In the genomic region with DNA sequence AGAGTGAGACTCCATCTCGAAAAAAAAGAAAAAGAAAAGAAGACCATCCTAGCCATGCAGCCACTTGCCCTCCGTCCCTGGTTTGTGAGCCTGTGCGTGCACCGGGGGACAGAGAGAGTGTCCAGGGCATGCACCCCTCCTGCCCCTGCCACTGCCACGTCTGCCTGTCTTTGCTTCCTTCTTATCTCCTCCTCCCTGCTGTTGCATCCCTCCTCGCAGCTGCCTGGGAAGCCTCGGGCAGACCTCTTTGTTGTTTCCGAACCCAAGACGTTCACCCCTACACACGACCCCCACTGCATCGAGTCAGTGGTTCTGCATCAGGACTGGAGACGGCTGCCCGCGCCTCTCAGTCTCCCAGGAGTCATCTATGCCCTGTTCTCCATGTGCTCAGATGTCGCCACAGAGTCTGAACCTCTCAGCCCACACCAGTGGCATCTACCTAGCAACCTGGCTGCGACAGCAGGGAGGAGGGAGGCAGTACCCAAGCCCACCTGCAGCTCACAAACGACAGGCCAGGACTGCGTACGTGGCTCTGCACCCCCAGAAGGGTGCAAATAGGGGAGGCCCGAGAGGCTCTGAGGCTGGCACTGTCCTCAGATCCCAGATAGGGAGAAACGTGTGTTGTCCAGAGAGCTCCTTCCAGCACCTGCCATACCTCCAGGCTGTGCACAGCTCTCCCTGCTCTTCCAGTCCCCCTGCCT, we compare ENCODE assay signal across 20 cellular contexts. TPM values are rescaled to one million over a fixed set of nuclear protein-coding genes. Genes with fewer than 3 reads are reported as not detected.
A peak's percentile ranks its signal among the peaks of the same experiment; 100 is the strongest.
DNase-seq lines count a peak whose midpoint lies in the region; ATAC-seq, FAIRE-seq and TF ChIP-seq lines count a peak whose summit lies in the region.
"Had no signal": no experiment of that assay in that cellular context is flagged by ENCODE, and none has a peak within 500 bp of the region (broad histone marks: within the 10 kb centered on the region; RNA-seq: fewer than 3 reads in every experiment).

No MANE protein-coding gene starts in this region.

- H3K9me3 ChIP-seq in GM23248 (ENCODE audit: low read depth) (no peaks in the 10 kb centered on the region), K562 (replicated peaks; ENCODE audit: control insufficient read depth, insufficient read depth, low read depth, low read length) (no peaks in the 10 kb centered on the region), mesenchymal stem cell (ENCODE audit: control insufficient read depth, low read length) (no peaks in the 10 kb centered on the region), stomach smooth muscle (ENCODE audit: control insufficient read depth in 2 of 2, low read length in 2 of 2) (no peaks in the 10 kb centered on the region)
- H3K9me3 ChIP-seq: lower lobe of right lung had no signal

- TF ChIP-seq CTCF in K562 (IDR thresholded peaks at IDR 0.05 in 2 of 3, conservative IDR thresholded peaks at IDR 0.05 in 1 of 3; ENCODE audit: insufficient read depth in 2 of 3, low read depth in 1 of 3, low read length in 3 of 3) (no peak), foreskin keratinocyte (conservative IDR thresholded peaks at IDR 0.05) (no peak)

- H3K4ac ChIP-seq in mesenchymal stem cell (ENCODE audit: low read depth in 1 of 2, low read length in 2 of 2): no peak overlapping the region

- peaks cover 8% of the 10 kb centered on the region for H3K79me1 ChIP-seq in mesenchymal stem cell (replicated peaks; ENCODE audit: low read length, poor library complexity, severe bottlenecking)

- H3K9ac ChIP-seq in GM23248: no peak overlapping the region
- H3K9ac ChIP-seq in K562 (ENCODE audit: insufficient read depth in 1 of 2, low read depth in 2 of 2, low read length in 2 of 2): no peak overlapping the region
- peak overlapping the region; percentile 95 for H3K9ac ChIP-seq in mesenchymal stem cell (ENCODE audit: low read length)
- no peak overlapping the region for H3K9ac ChIP-seq in stomach smooth muscle (ENCODE audit: low read length in 2 of 2)

- CTCF ChIA-PET in K562 (lab: Yijun Ruan, JAX; ENCODE audit: low intra/inter-chr PET ratio): no interaction called here

- H2AK5ac ChIP-seq in mesenchymal stem cell (ENCODE audit: low read length, severe bottlenecking): peak overlapping the region; percentile 19

- H3F3A ChIP-seq in GM23248 (ENCODE audit: insufficient read depth): peaks cover 43% of the 10 kb centered on the region

- H3K4me1 ChIP-seq in GM23248 (ENCODE audit: insufficient read depth): peaks cover 56% of the 10 kb centered on the region
- peaks cover 0 to 18% of the 10 kb centered on the region in 2 experiments; a peak in 2 of 5 replicates for H3K4me1 ChIP-seq in K562 (replicated peaks in 1 of 2; ENCODE audit: control insufficient read depth in 2 of 2, insufficient read depth in 2 of 2, low read length in 2 of 2)
- peaks cover 55% of the 10 kb centered on the region for H3K4me1 ChIP-seq in mesenchymal stem cell (ENCODE audit: control insufficient read depth, insufficient read depth, low read depth, low read length)
- peaks cover 81% of the 10 kb centered on the region for H3K4me1 ChIP-seq in stomach smooth muscle (ENCODE audit: control insufficient read depth, insufficient read depth, low read length)
- H3K4me1 ChIP-seq in foreskin keratinocyte: no peaks in the 10 kb centered on the region

- no peak for FAIRE-seq in K562 (lab: Jason Lieb, UNC)
- FAIRE-seq: small intestine had no signal

- no peaks in the 10 kb centered on the region for H3K9me1 ChIP-seq in K562 (ENCODE audit: control insufficient read depth, insufficient read depth, low read length)

- H3K27me3 ChIP-seq in GM23248 (replicated peaks; ENCODE audit: insufficient read depth) (no peaks in the 10 kb centered on the region), K562 (ENCODE audit: control insufficient read depth in 2 of 2, insufficient read depth in 2 of 2, low read length in 2 of 2) (peaks cover 57 to 83% of the 10 kb centered on the region in 2 experiments), mesenchymal stem cell (ENCODE audit: control insufficient read depth in 1 of 2, insufficient read depth in 1 of 2, low read length in 2 of 2) (no peaks in the 10 kb centered on the region), stomach smooth muscle (ENCODE audit: control insufficient read depth in 1 of 2, insufficient read depth in 2 of 2, low read length in 2 of 2) (no peaks in the 10 kb centered on the region), foreskin keratinocyte (peaks cover 5% of the 10 kb centered on the region)

- peak overlapping the region; percentile 45 for H4K8ac ChIP-seq in mesenchymal stem cell (ENCODE audit: low read length)

- H2AFZ ChIP-seq in GM23248 (no peak overlapping the region), K562 (ENCODE audit: low read depth, low read length) (no peak overlapping the region), mesenchymal stem cell (ENCODE audit: low read depth, low read length) (no peak overlapping the region)

- ATAC-seq in K562 (no peak), foreskin keratinocyte (no peak)
- ATAC-seq: lower lobe of right lung had no signal

- H3K4me2 ChIP-seq in GM23248 (ENCODE audit: unreplicated experiment): no peak overlapping the region
- no peak overlapping the region for H3K4me2 ChIP-seq in K562 (ENCODE audit: insufficient read depth, low read length)
- peak overlapping the region; percentile 4 for H3K4me2 ChIP-seq in mesenchymal stem cell (ENCODE audit: low read length, poor library complexity, severe bottlenecking)

- H3K4me3 ChIP-seq in GM23248 (no peak overlapping the region), K562 (no peak overlapping the region), mesenchymal stem cell (ENCODE audit: insufficient read depth in 1 of 2, low read depth in 1 of 2, low read length in 2 of 2) (peak overlapping the region in 1 of 2 experiments; percentile 98), stomach smooth muscle (ENCODE audit: low read length in 2 of 2) (peak overlapping the region in 1 of 2 donors; percentile 49)
- H3K4me3 ChIP-seq: lower lobe of right lung had no signal

- H3K14ac ChIP-seq in mesenchymal stem cell (ENCODE audit: low read length in 2 of 2): no peak overlapping the region

- H2BK5ac ChIP-seq in mesenchymal stem cell (ENCODE audit: low read depth, low read length, poor library complexity, severe bottlenecking): no peak overlapping the region

- DNase-seq in GM23248 (no peak), K562 (ENCODE audit: extremely low read depth in 1 of 4, low spot score in 3 of 4) (no peak), mesenchymal stem cell (no peak), foreskin keratinocyte (no peak), caudate nucleus (lab: John Stamatoyannopoulos, UW) (no peak), middle frontal gyrus (ENCODE audit: extremely low spot score, low spot score) (no peak), NCI-H526 (lab: John Stamatoyannopoulos, UW) (no peak)
- DNase-seq: activated CD4-positive, alpha-beta T cell treated with anti-CD3 and anti-CD28 coated beads for 4 hours; activated naive CD8-positive, alpha-beta T cell treated with anti-CD3 and anti-CD28 coated beads, Interleukin-2, amount 10 ng/mL, durations not matched to agents 7 days and 5 days; activated T-cell treated with anti-CD3 and anti-CD28 coated beads, Interleukin-2, amount 50 U/mL, for 1 hour; cortex of kidney; lower lobe of right lung; MV-4-11; NK-92 treated with Interleukin-12 subunit alpha and Interleukin-12 subunit beta, amount 100 ng/mL, for 24 hours; SHP77 treated with DMSO at 0.1 percent for 48 hours; small intestine; stimulated activated naive CD4-positive, alpha-beta T cell; T1000 had no signal

- peak overlapping the region; percentile 54 for H4K91ac ChIP-seq in mesenchymal stem cell (ENCODE audit: low read length)

- H3K27ac ChIP-seq in GM23248 (peak overlapping the region; percentile 65; the same call in 1 of the 2 replicates), K562 (ENCODE audit: extremely low read depth, low read depth, low read length) (no peak overlapping the region), mesenchymal stem cell (ENCODE audit: low read length, poor library complexity, severe bottlenecking) (peak overlapping the region; percentile 8), stomach smooth muscle (ENCODE audit: low read length) (peak overlapping the region; percentile 79), foreskin keratinocyte (no peak overlapping the region), caudate nucleus (ENCODE audit: low read depth, low read length) (no peak overlapping the region)
- H3K27ac ChIP-seq: C4-2B, lower lobe of right lung had no signal

- TF ChIP-seq POLR2A in K562 (conservative IDR thresholded peaks at IDR 0.05): no peak

- no peak overlapping the region for H2BK12ac ChIP-seq in mesenchymal stem cell (ENCODE audit: low read length in 2 of 2)

- peaks cover 97% of the 10 kb centered on the region for H3K79me2 ChIP-seq in GM23248 (ENCODE audit: insufficient read depth)
- no peaks in the 10 kb centered on the region for H3K79me2 ChIP-seq in K562 (ENCODE audit: control insufficient read depth, insufficient read depth, low read length)

- BruUV-seq in K562 (replicated peaks; lab: Mats Ljungman, UMichigan): no TSS peak

- H2BK15ac ChIP-seq in mesenchymal stem cell (ENCODE audit: low read depth, poor library complexity, severe bottlenecking): no peak overlapping the region

- no peak overlapping the region for H3K18ac ChIP-seq in mesenchymal stem cell (ENCODE audit: low read depth in 1 of 2, low read length in 2 of 2)

- no peak for TF ChIP-seq EP300 in K562 (IDR thresholded peaks at IDR 0.05; ENCODE audit: low read length)

- H3K23ac ChIP-seq in mesenchymal stem cell (ENCODE audit: low read length in 2 of 2): no peak overlapping the region

- POLR2A ChIA-PET in K562 (lab: Yijun Ruan, JAX): no interaction called here

- intact Hi-C loops in K562 (cut with micrococcal nuclease): no loop called here

- TF ChIP-seq RAD21 in K562 (CRISPR knock-in tag; conservative IDR thresholded peaks at IDR 0.05 in 1 of 2, IDR thresholded peaks at IDR 0.05 in 1 of 2): no peak

- 83 to 85% methylated on average over 20 to 21 of the region's 21 CpGs for WGBS in GM23248 (ENCODE audit: low coverage in 1 of 2, low lambda C conversion rate in 2 of 2, missing lambda C conversion rate in 2 of 2), 2 experiments
- 4% methylated on average over 19 of the region's 21 CpGs for WGBS in K562 (ENCODE audit: insufficient coverage, low coverage, missing lambda C conversion rate)
- WGBS in mesenchymal stem cell: 89% methylated on average over 21 of the region's 21 CpGs

- H2BK120ac ChIP-seq in mesenchymal stem cell (ENCODE audit: low read depth, low read length): no peak overlapping the region

- peaks cover 4% of the 10 kb centered on the region for H3K36me3 ChIP-seq in GM23248 (ENCODE audit: low read depth)
- H3K36me3 ChIP-seq in K562 (ENCODE audit: control insufficient read depth, insufficient read depth, low read length): no peaks in the 10 kb centered on the region
- peaks cover 7 to 27% of the 10 kb centered on the region in 2 experiments for H3K36me3 ChIP-seq in mesenchymal stem cell (ENCODE audit: control insufficient read depth in 1 of 2, insufficient read depth in 2 of 2, low read depth in 1 of 2, low read length in 2 of 2)
- no peaks in the 10 kb centered on the region for H3K36me3 ChIP-seq in stomach smooth muscle (ENCODE audit: control insufficient read depth in 2 of 2, insufficient read depth in 2 of 2, low read length in 2 of 2)
- H3K36me3 ChIP-seq: lower lobe of right lung had no signal

- no peaks in the 10 kb centered on the region; the same call in 1 of the 2 replicates for H4K20me1 ChIP-seq in GM23248 (ENCODE audit: insufficient read depth)
- H4K20me1 ChIP-seq in K562 (replicated peaks; ENCODE audit: control insufficient read depth, insufficient read depth, low read length): peaks cover 18% of the 10 kb centered on the region; the same call in 1 of the 2 replicates

- in situ Hi-C loops in GM23248 (cut with MboI): no loop called here
- in situ Hi-C loops in K562 (cut with MboI): no loop called here

- H3K9me2 ChIP-seq in GM23248 (ENCODE audit: insufficient read depth): no peaks in the 10 kb centered on the region

RNA-seq across cellular contexts. Expression of a gene that starts 5.2 kb away (rescaled TPM):
- total RNA-seq in GM23248 (2014; rRNA removed; shearing (Covaris generic)): 587 and 620 TPM in 2 replicates
- 102 and 103 TPM in 2 replicates for polyA plus RNA-seq in GM23248 (2016; fragmentation: Nextera tagmentation; extraction: Ambion mirVana)
- total RNA-seq in K562 (2011; cell fraction: chromatin; rRNA removed; ENCODE audit: low replicate concordance): not detected in 2 replicates
- total RNA-seq in K562 (2011; cell fraction: nucleolus; rRNA removed): not detected in 2 replicates
- total RNA-seq in K562 (2011; cell fraction: nucleoplasm; rRNA removed): not detected in 2 replicates
- not detected in 2 replicates for total RNA-seq in K562 (2014; rRNA removed)
- not detected in 2 replicates for total RNA-seq in K562 (2014; rRNA removed; fragmentation: Illumina TruSeq; extraction: Trizol)
- total RNA-seq in K562 (2015; rRNA removed; fragmentation: Illumina TruSeq; extraction: Trizol): not detected in 2 replicates
- total RNA-seq in K562 (2021): 0.49 and 0.55 TPM in 2 replicates
- polyA plus RNA-seq in K562 (2011; rRNA removed): not detected in 2 replicates
- polyA plus RNA-seq in K562 (2011; cell fraction: cytosol; rRNA removed): 0.01 and 0.03 TPM in 2 replicates
- polyA plus RNA-seq in K562 (2011; cell fraction: nucleus; rRNA removed): not detected in 2 replicates
- 0.06 TPM in 1 of 2 replicates, not detected in the other for polyA plus RNA-seq in K562 (2012)
- not detected in 2 replicates for polyA plus RNA-seq in K562 (2014; fragmentation: Illumina TruSeq; extraction: Trizol)
- polyA plus RNA-seq in K562 (2014; fragmentation: Nextera tagmentation; extraction: Ambion mirVana): not detected
- polyA plus RNA-seq in K562 (2014; rRNA removed): not detected in 2 replicates
- not detected in 2 replicates for polyA minus RNA-seq in K562 (2011; rRNA and poly(A)+ RNA removed)
- not detected in 2 replicates for polyA minus RNA-seq in K562 (2011; cell fraction: cytosol; rRNA and poly(A)+ RNA removed)
- polyA minus RNA-seq in K562 (2011; cell fraction: nucleus; rRNA and poly(A)+ RNA removed): not detected in 2 replicates
- polyA plus RNA-seq in mesenchymal stem cell (2013, experiment 1 of 2): 391 TPM
- polyA plus RNA-seq in mesenchymal stem cell (2013, experiment 2 of 2): 397 TPM
- total RNA-seq in foreskin keratinocyte: 7.5 and 11.2 TPM in 2 replicates
- 6.3 and 8.3 TPM in 2 replicates for polyA plus RNA-seq in foreskin keratinocyte

RNA-seq across cellular contexts. Expression of a gene that starts 17.0 kb away (rescaled TPM):
- total RNA-seq in GM23248 (2014; rRNA removed; shearing (Covaris generic)): 0.11 and 1.0 TPM in 2 replicates
- polyA plus RNA-seq in GM23248 (2016; fragmentation: Nextera tagmentation; extraction: Ambion mirVana): 0.14 and 0.35 TPM in 2 replicates
- total RNA-seq in K562 (2011; cell fraction: chromatin; rRNA removed; ENCODE audit: low replicate concordance): not detected in 2 replicates
- total RNA-seq in K562 (2011; cell fraction: nucleolus; rRNA removed): not detected in 2 replicates
- not detected in 2 replicates for total RNA-seq in K562 (2011; cell fraction: nucleoplasm; rRNA removed)
- total RNA-seq in K562 (2014; rRNA removed): not detected in 2 replicates
- total RNA-seq in K562 (2014; rRNA removed; fragmentation: Illumina TruSeq; extraction: Trizol): not detected in 2 replicates
- total RNA-seq in K562 (2015; rRNA removed; fragmentation: Illumina TruSeq; extraction: Trizol): not detected in 2 replicates
- not detected in 2 replicates for total RNA-seq in K562 (2021)
- polyA plus RNA-seq in K562 (2011; rRNA removed): not detected in 2 replicates
- polyA plus RNA-seq in K562 (2011; cell fraction: cytosol; rRNA removed): not detected in 2 replicates
- not detected in 2 replicates for polyA plus RNA-seq in K562 (2011; cell fraction: nucleus; rRNA removed)
- not detected in 2 replicates for polyA plus RNA-seq in K562 (2012)
- not detected in 2 replicates for polyA plus RNA-seq in K562 (2014; fragmentation: Illumina TruSeq; extraction: Trizol)
- not detected for polyA plus RNA-seq in K562 (2014; fragmentation: Nextera tagmentation; extraction: Ambion mirVana)
- polyA plus RNA-seq in K562 (2014; rRNA removed): not detected in 2 replicates
- not detected in 2 replicates for polyA minus RNA-seq in K562 (2011; rRNA and poly(A)+ RNA removed)
- not detected in 2 replicates for polyA minus RNA-seq in K562 (2011; cell fraction: cytosol; rRNA and poly(A)+ RNA removed)
- not detected in 2 replicates for polyA minus RNA-seq in K562 (2011; cell fraction: nucleus; rRNA and poly(A)+ RNA removed)
- 0.04 TPM for polyA plus RNA-seq in mesenchymal stem cell (2013, experiment 1 of 2)
- polyA plus RNA-seq in mesenchymal stem cell (2013, experiment 2 of 2): 0.05 TPM
- total RNA-seq in foreskin keratinocyte: 0.04 TPM in 1 of 2 replicates, not detected in the other
- polyA plus RNA-seq in foreskin keratinocyte: not detected in 2 replicates

RNA-seq across cellular contexts. Expression of a gene that starts 59.8 kb away (rescaled TPM):
- 8.3 and 8.8 TPM in 2 replicates for total RNA-seq in GM23248 (2014; rRNA removed; shearing (Covaris generic))
- polyA plus RNA-seq in GM23248 (2016; fragmentation: Nextera tagmentation; extraction: Ambion mirVana) (8.6 and 12.6 TPM in 2 replicates), K562 (2011; rRNA removed) (0.68 and 2.4 TPM in 2 replicates), K562 (2014; fragmentation: Illumina TruSeq; extraction: Trizol) (3.8 and 4.2 TPM in 2 replicates), K562 (2014; fragmentation: Nextera tagmentation; extraction: Ambion mirVana) (under 1 TPM; 0.39 to 0.59 TPM), K562 (2014; rRNA removed) (3.2 and 3.3 TPM in 2 replicates), foreskin keratinocyte (375 and 407 TPM in 2 replicates)
- 1.6 and 6.3 TPM in 2 replicates for total RNA-seq in K562 (2011; cell fraction: chromatin; rRNA removed; ENCODE audit: low replicate concordance)
- 7.7 and 7.8 TPM in 2 replicates for total RNA-seq in K562 (2011; cell fraction: nucleolus; rRNA removed)
- total RNA-seq in K562 (2011; cell fraction: nucleoplasm; rRNA removed): 4.3 and 5.4 TPM in 2 replicates
- total RNA-seq in K562 (2014; rRNA removed) (4.8 and 5.9 TPM in 2 replicates), K562 (2014; rRNA removed; fragmentation: Illumina TruSeq; extraction: Trizol) (0.73 and 1.4 TPM in 2 replicates), K562 (2015; rRNA removed; fragmentation: Illumina TruSeq; extraction: Trizol) (4.4 and 4.7 TPM in 2 replicates), K562 (2021) (5.3 and 8.7 TPM in 2 replicates), foreskin keratinocyte (339 and 389 TPM in 2 replicates)
- polyA plus RNA-seq in K562 (2011; cell fraction: cytosol; rRNA removed): 1.2 and 2.3 TPM in 2 replicates
- 3.9 and 8.1 TPM in 2 replicates for polyA plus RNA-seq in K562 (2011; cell fraction: nucleus; rRNA removed)
- 8.6 and 29.2 TPM in 2 replicates for polyA plus RNA-seq in K562 (2012)
- polyA minus RNA-seq in K562 (2011; rRNA and poly(A)+ RNA removed): 1.1 and 1.3 TPM in 2 replicates
- 4.7 and 6.4 TPM in 2 replicates for polyA minus RNA-seq in K562 (2011; cell fraction: cytosol; rRNA and poly(A)+ RNA removed)
- 1.4 and 2.8 TPM in 2 replicates for polyA minus RNA-seq in K562 (2011; cell fraction: nucleus; rRNA and poly(A)+ RNA removed)
- 349 TPM for polyA plus RNA-seq in mesenchymal stem cell (2013, experiment 1 of 2)
- 351 TPM for polyA plus RNA-seq in mesenchymal stem cell (2013, experiment 2 of 2)

Comparison
In these comparisons a context has a peak if more than half of its experiments do, and no peak if none do; other contexts are left out.
1. H3K27ac ChIP-seq: peak in GM23248 (single experiment), mesenchymal stem cell (single experiment) and stomach smooth muscle (single experiment); none in K562 (single experiment), foreskin keratinocyte (single experiment) and caudate nucleus (single experiment).
2. RNA of a gene that starts 5.2 kb away (total RNA-seq): 587 to 620 TPM in GM23248; 7.5 to 11.2 TPM in foreskin keratinocyte and 0.49 to 0.55 TPM in K562; every median in the first group is over 10 times any median in the second.
3. RNA of a gene that starts 59.8 kb away (total RNA-seq): 339 to 389 TPM in foreskin keratinocyte; 8.3 to 8.8 TPM in GM23248 and 0.73 to 8.7 TPM in K562; every median in the first group is over 10 times any median in the second.